In the genomic region with DNA sequence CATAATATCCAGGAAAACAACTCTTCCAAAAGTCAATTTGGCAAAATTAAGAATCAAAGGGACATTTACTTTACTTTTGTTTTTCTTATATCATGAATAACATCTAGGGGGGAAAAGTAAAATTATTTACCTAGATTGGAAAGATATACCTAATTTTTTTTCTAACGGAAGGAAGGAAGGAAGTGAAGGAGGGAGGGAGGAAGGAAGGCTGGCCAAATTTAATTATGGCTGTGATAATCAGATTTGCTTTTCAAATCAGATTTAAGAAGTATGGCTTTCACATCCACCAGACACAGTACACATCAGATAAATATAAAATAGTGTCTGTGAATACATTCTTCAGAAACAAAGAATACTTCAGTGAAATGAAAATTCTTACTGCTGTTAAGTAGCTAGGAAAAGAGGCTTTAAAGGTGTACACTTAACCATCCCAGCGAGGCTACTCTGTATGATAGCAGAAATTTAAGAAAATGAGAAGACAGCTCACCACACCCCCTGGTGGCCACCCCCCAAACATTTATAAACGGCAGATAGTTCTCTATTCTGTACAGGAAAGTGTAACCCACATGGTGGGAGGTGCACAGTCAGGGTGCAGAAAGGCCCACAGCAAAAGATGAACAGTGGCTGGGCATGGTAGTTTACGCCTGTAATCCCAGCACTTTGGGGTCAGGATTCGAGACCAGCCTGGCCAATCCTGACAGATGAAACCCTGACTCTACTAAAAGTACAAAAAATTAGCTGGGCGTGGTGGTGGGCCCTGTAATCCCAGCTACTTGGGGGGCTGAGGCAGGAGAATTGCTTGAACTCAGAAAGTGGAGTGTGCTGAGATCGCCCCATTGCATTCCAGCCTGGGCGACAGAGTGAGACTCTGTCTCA, we compare ENCODE assay signal across 8 cellular contexts.
DNase-seq lines count a peak whose midpoint lies in the region; ATAC-seq and TF ChIP-seq lines count a peak whose summit lies in the region.

No MANE protein-coding gene starts in this region.

- H3K9me3 Mint-ChIP-seq in endodermal cell, result peaks cover under 1% of the 10 kb centered on the region

- TF ChIP-seq CTCF in endodermal cell (conservative IDR thresholded peaks at IDR 0.05), result peak; percentile 82
- TF ChIP-seq CTCF in mucosa of descending colon (IDR thresholded peaks at IDR 0.05), result peak; percentile 30

- H3K4me1 Mint-ChIP-seq in endodermal cell, result no peaks in the 10 kb centered on the region

- no peak overlapping the region for H3K9ac ChIP-seq in endodermal cell (ENCODE audit: extremely low read depth, low read length, poor library complexity, severe bottlenecking)

- peak; percentile 85 for DNase-seq in DMS 273 (lab: John Stamatoyannopoulos, UW; ENCODE audit: unreplicated experiment)
- peak; percentile 61 for DNase-seq in NOMO-1 treated with DMSO at 0.1 percent for 48 hours (lab: John Stamatoyannopoulos, UW; ENCODE audit: unreplicated experiment)
- DNase-seq in activated CD8-positive, alpha-beta memory T cell treated with anti-CD3 and anti-CD28 coated beads for 24 hours, result peak; percentile 93
- DNase-seq in endodermal cell, result peak; percentile 87
- peak in 2 of 3 donors; percentile 69 to 80 for DNase-seq in mucosa of descending colon
- DNase-seq in stimulated activated CD8-positive, alpha-beta memory T cell treated with anti-CD3 and anti-CD28 coated beads, Interleukin-4, amount 100 ng/mL, for 48 hours, result peak; percentile 90

- H3K4me3 ChIP-seq in endodermal cell (ENCODE audit: low read length), result no peak overlapping the region
- no peak overlapping the region for H3K4me3 ChIP-seq in mucosa of descending colon

- no peak overlapping the region for H3K27ac Mint-ChIP-seq in endodermal cell

- no peaks in the 10 kb centered on the region for H3K36me3 Mint-ChIP-seq in endodermal cell (ENCODE audit: low read depth)

- intact Hi-C loops in mucosa of descending colon (cut with DNase I, micrococcal nuclease), result loop anchor here in 1 of 2 donors (10.0 kb wide), 1 partner anchor 144 kb away; no protein-coding TSS in a partner anchor

- H3K9me3 ChIP-seq in endodermal cell (ENCODE audit: control insufficient read depth, low read length), result no peaks in the 10 kb centered on the region
- H3K9me3 ChIP-seq in mucosa of descending colon, result no peaks in the 10 kb centered on the region

- ATAC-seq in HG03039 (IDR thresholded peaks at IDR 0.05; ENCODE audit: unreplicated experiment) (peak; percentile 43), mucosa of descending colon (peak; percentile 91), GM19397 (IDR thresholded peaks at IDR 0.05; ENCODE audit: unreplicated experiment) (no peak)

- H3K36me3 ChIP-seq in endodermal cell (ENCODE audit: control insufficient read depth, insufficient read depth, low read length) (no peaks in the 10 kb centered on the region), mucosa of descending colon (ENCODE audit: low read depth) (no peaks in the 10 kb centered on the region)

- H3K27me3 ChIP-seq in endodermal cell (ENCODE audit: control insufficient read depth, insufficient read depth, low read length, poor library complexity, severe bottlenecking), result no peaks in the 10 kb centered on the region

- WGBS in endodermal cell (ENCODE audit: insufficient coverage in 1 of 2, insufficient read length in 1 of 2), 2 experiments, result 81 to 83% methylated on average over 5 to 6 of the region's 8 CpGs

- H3K27ac ChIP-seq in endodermal cell (ENCODE audit: low read depth, low read length), result no peak overlapping the region

- H3K4me1 ChIP-seq in endodermal cell (ENCODE audit: control insufficient read depth, insufficient read depth, low read length), result no peaks in the 10 kb centered on the region
- no peaks in the 10 kb centered on the region for H3K4me1 ChIP-seq in mucosa of descending colon (ENCODE audit: low read depth)

- H3K4me3 Mint-ChIP-seq in endodermal cell, result no peak overlapping the region

- no peaks in the 10 kb centered on the region for H3K27me3 Mint-ChIP-seq in endodermal cell (ENCODE audit: insufficient read depth)
